Comparison of ENCODE assay signal across 1 cellular context in genomic region chr9:16352791-16353401, GRCh38.
TF ChIP-seq lines count a peak whose summit lies in the region.

No MANE protein-coding gene starts in this region.

TF ChIP-seq in GM23338, 12 proteins besides CTCF, POLR2A, EP300 and RAD21 (continued from another document):
- TF ChIP-seq ZNF462 (CRISPR knock-in tag; IDR thresholded peaks at IDR 0.05) (no peak), REST (IDR thresholded peaks at IDR 0.05; ENCODE audit: unreplicated experiment) (no peak), NANOG (IDR thresholded peaks at IDR 0.05; ENCODE audit: borderline replicate concordance) (no peak)
